ENCODE assay signal across 26 cellular contexts in genomic region chr4:68617003-68617698, GRCh38. TPM values are rescaled to one million over a fixed set of nuclear protein-coding genes. Genes with fewer than 3 reads are reported as not detected.
DNase-seq lines count a peak whose midpoint lies in the region; ATAC-seq and TF ChIP-seq lines count a peak whose summit lies in the region.
"Had no signal": no experiment of that assay in that cellular context is flagged by ENCODE, and none has a peak within 500 bp of the region (broad histone marks: within the 10 kb centered on the region; RNA-seq: fewer than 3 reads in every experiment).

No MANE protein-coding gene starts in this region.

- no peaks in the 10 kb centered on the region for H3K27me3 ChIP-seq in MG63
- H3K27me3 ChIP-seq: BLaER1 treated with 17β-estradiol and CSF1 and Interleukin-3, amounts not matched to agents 10 nM and 100 nM had no signal

- TF ChIP-seq POLR2A in GM18505 (IDR thresholded peaks at IDR 0.05; ENCODE audit: borderline replicate concordance, extremely low read depth, insufficient read depth, insufficient read length): no peak

- DNase-seq in DMS79 treated with DMSO at 0.1 percent for 48 hours (lab: John Stamatoyannopoulos, UW): no peak
- no peak for DNase-seq in MG63
- no peak for DNase-seq in OCI-M2 (lab: John Stamatoyannopoulos, UW; ENCODE audit: unreplicated experiment)
- DNase-seq in DMS153 (lab: John Stamatoyannopoulos, UW): no peak
- DNase-seq: activated CD8-positive, alpha-beta memory T cell treated with anti-CD3 and anti-CD28 coated beads for 24 hours; activated naive CD4-positive, alpha-beta T cell treated with anti-CD3 and anti-CD28 coated beads, Interleukin-2, amount 10 ng/mL, durations not matched to agents 7 days and 5 days; activated T-cell treated with anti-CD3 and anti-CD28 coated beads, Interleukin-2, amount 50 U/mL, for 4 hours; erythroblast; foreskin melanocyte; hippocampal formation; lower lobe of right lung; NCI-H1417; NCI-H524; stimulated activated CD4-positive, alpha-beta T cell treated with anti-CD3 and anti-CD28 coated beads, Interleukin-2, amount 100 ng/mL, for 24 hours; stimulated activated naive CD4-positive, alpha-beta T cell treated with Interleukin-2 at 50 U/mL for 16 hours; T1000 had no signal

- no peaks in the 10 kb centered on the region for H3K36me3 ChIP-seq in MG63
- H3K36me3 ChIP-seq: BLaER1 treated with 17β-estradiol and CSF1 and Interleukin-3, amounts not matched to agents 10 nM and 100 nM; lower lobe of right lung had no signal

- no peak overlapping the region for H3K4me3 ChIP-seq in MG63
- H3K4me3 ChIP-seq: BLaER1 treated with 17β-estradiol and CSF1 and Interleukin-3, amounts not matched to agents 10 nM and 100 nM; lower lobe of right lung; skin epidermis had no signal

- H3K9me3 ChIP-seq in MG63: no peaks in the 10 kb centered on the region
- H3K9me3 ChIP-seq: BLaER1 treated with 17β-estradiol and CSF1 and Interleukin-3, amounts not matched to agents 10 nM and 100 nM; lower lobe of right lung had no signal

- ATAC-seq in GM18505 (IDR thresholded peaks at IDR 0.05; ENCODE audit: unreplicated experiment): peak; percentile 70
- peak; percentile 65 for ATAC-seq in GM19372 (IDR thresholded peaks at IDR 0.05; ENCODE audit: low read depth, unreplicated experiment)
- peak; percentile 79 for ATAC-seq in HG02763 (IDR thresholded peaks at IDR 0.05; ENCODE audit: unreplicated experiment)
- peak; percentile 78 for ATAC-seq in HG03378 (IDR thresholded peaks at IDR 0.05; ENCODE audit: unreplicated experiment)
- ATAC-seq: activated CD4-positive, CD25-positive, alpha-beta regulatory T cell treated with anti-CD3 and anti-CD28 coated beads, Interleukin-2, amount 50 U/mL, for 24 hours; activated T-cell treated with anti-CD3 and anti-CD28 coated beads, Interleukin-2, amount 50 U/mL, for 4 hours; lower lobe of right lung had no signal

RNA-seq across cellular contexts. Expression of gene UGT2B17, which starts 41.0 kb away (rescaled TPM):
- total RNA-seq in MG63 (2014; rRNA removed; shearing (Covaris generic); ENCODE audit: low replicate concordance): not detected in 2 replicates
- total RNA-seq: astrocyte, H4, LHCN-M2 had no signal

RNA-seq across cellular contexts. Expression of gene UGT2B15, which starts 53.3 kb away (rescaled TPM):
- not detected in 2 replicates for total RNA-seq in MG63 (2014; rRNA removed; shearing (Covaris generic); ENCODE audit: low replicate concordance)
- total RNA-seq: astrocyte, H4, LHCN-M2, lower lobe of right lung had no signal
